1 cellular context compared by ENCODE assay signal in genomic region chr10:114682532-114682931, GRCh38.
TF ChIP-seq lines count a peak whose summit lies in the region.

No MANE protein-coding gene starts in this region.

TF ChIP-seq in WTC11, 78 proteins besides CTCF, POLR2A, EP300 and RAD21 (continued from another document):
- no peak for TF ChIP-seq ZNF425 (CRISPR knock-in tag; conservative IDR thresholded peaks at IDR 0.05)
- no peak for TF ChIP-seq SP1 (CRISPR knock-in tag; conservative IDR thresholded peaks at IDR 0.05)
- no peak for TF ChIP-seq CREM (CRISPR knock-in tag; IDR thresholded peaks at IDR 0.05)
- no peak for TF ChIP-seq ZNF416 (CRISPR knock-in tag; IDR thresholded peaks at IDR 0.05)
- TF ChIP-seq, protein P1, sequence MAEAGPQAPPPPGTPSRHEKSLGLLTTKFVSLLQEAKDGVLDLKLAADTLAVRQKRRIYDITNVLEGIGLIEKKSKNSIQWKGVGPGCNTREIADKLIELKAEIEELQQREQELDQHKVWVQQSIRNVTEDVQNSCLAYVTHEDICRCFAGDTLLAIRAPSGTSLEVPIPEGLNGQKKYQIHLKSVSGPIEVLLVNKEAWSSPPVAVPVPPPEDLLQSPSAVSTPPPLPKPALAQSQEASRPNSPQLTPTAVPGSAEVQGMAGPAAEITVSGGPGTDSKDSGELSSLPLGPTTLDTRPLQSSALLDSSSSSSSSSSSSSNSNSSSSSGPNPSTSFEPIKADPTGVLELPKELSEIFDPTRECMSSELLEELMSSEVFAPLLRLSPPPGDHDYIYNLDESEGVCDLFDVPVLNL (CRISPR knock-in tag; IDR thresholded peaks at IDR 0.05; ENCODE audit: borderline replicate concordance, low read depth), result no peak
